Comparison of ENCODE assay signal across 15 cellular contexts in genomic region chr2:177207101-177207500, GRCh38. TPM values are rescaled to one million over a fixed set of nuclear protein-coding genes. Genes with fewer than 3 reads are reported as not detected.
A peak's percentile ranks its signal among the peaks of the same experiment; 100 is the strongest.
DNase-seq lines count a peak whose midpoint lies in the region; ATAC-seq and TF ChIP-seq lines count a peak whose summit lies in the region.
"Had no signal": no experiment of that assay in that cellular context is flagged by ENCODE, and none has a peak within 500 bp of the region (broad histone marks: within the 10 kb centered on the region; RNA-seq: fewer than 3 reads in every experiment).

No MANE protein-coding gene starts in this region.

- H3K27ac ChIP-seq in spleen, result no peak overlapping the region
- H3K27ac ChIP-seq: A549, adrenal gland, SJSA1 had no signal

- no peaks in the 10 kb centered on the region for H3K36me3 ChIP-seq in spleen
- H3K36me3 ChIP-seq: adrenal gland, SJSA1 had no signal

- H3K36me3 Mint-ChIP-seq in neural crest cell (ENCODE audit: low read depth), result peaks cover 2% of the 10 kb centered on the region

- ATAC-seq in GM21526 (IDR thresholded peaks at IDR 0.05; ENCODE audit: low FRiP score, unreplicated experiment) (peak; percentile 71), HG03108 (IDR thresholded peaks at IDR 0.05; ENCODE audit: unreplicated experiment) (peak; percentile 71)
- ATAC-seq: A549; effector memory CD8-positive, alpha-beta T cell; mucosa of descending colon had no signal

- WGBS in spleen, 5 donors, result 61 to 81% (median 70%) methylated on average over 2 of the region's 2 CpGs

- H3K9me3 Mint-ChIP-seq in neural crest cell, result no peaks in the 10 kb centered on the region
- H3K9me3 Mint-ChIP-seq: effector memory CD8-positive, alpha-beta T cell had no signal

- no peaks in the 10 kb centered on the region for H3K9me3 ChIP-seq in spleen
- H3K9me3 ChIP-seq: A549, adrenal gland, mucosa of descending colon, SJSA1 had no signal

- peaks cover 20% of the 10 kb centered on the region for H3K4me1 Mint-ChIP-seq in neural crest cell

- H3K4me1 ChIP-seq in spleen, result peaks cover 7 to 16% (median 14%) of the 10 kb centered on the region in 6 donors

- intact Hi-C loops in spleen (cut with DNase I; ENCODE audit: low total_unique reads), result no loop called here

- H3K27ac Mint-ChIP-seq in neural crest cell (ENCODE audit: unreplicated experiment), result no peak overlapping the region

- H3K4me3 ChIP-seq in spleen, result no peak overlapping the region
- H3K4me3 ChIP-seq: A549, adrenal gland, mucosa of descending colon, SJSA1 had no signal

- DNase-seq in NCI-H82 (lab: John Stamatoyannopoulos, UW) (peak; percentile 38), NCI-H82 treated with DMSO at 0.1 percent for 48 hours (lab: John Stamatoyannopoulos, UW; ENCODE audit: unreplicated experiment) (no peak), neural crest cell (ENCODE audit: low read depth, low spot score) (no peak), GOT3 (lab: John Stamatoyannopoulos, UW) (no peak), spleen (no peak), SIG-M5 (lab: John Stamatoyannopoulos, UW) (no peak)
- DNase-seq: activated CD4-positive, alpha-beta T cell treated with anti-CD3 and anti-CD28 coated beads for 1 hour; adrenal gland; effector memory CD8-positive, alpha-beta T cell; mucosa of descending colon; NCI-H1694 had no signal

- TF ChIP-seq CTCF in neural crest cell (conservative IDR thresholded peaks at IDR 0.05) (no peak), spleen (IDR thresholded peaks at IDR 0.05 in 8 of 11, conservative IDR thresholded peaks at IDR 0.05 in 3 of 11) (no peak)

- H3K4me3 Mint-ChIP-seq in neural crest cell, result peak overlapping the region; percentile 31
- H3K4me3 Mint-ChIP-seq: effector memory CD8-positive, alpha-beta T cell had no signal

- peaks cover 1% of the 10 kb centered on the region for H3K27me3 Mint-ChIP-seq in neural crest cell (ENCODE audit: low read depth)
- H3K27me3 Mint-ChIP-seq: effector memory CD8-positive, alpha-beta T cell had no signal

- H3K27me3 ChIP-seq in spleen (replicated peaks in 1 of 7), result no peaks in the 10 kb centered on the region
- H3K27me3 ChIP-seq: adrenal gland, SJSA1 had no signal

- TF ChIP-seq POLR2A in spleen (IDR thresholded peaks at IDR 0.05), result no peak

RNA-seq across cellular contexts. Expression of gene HNRNPA3, which starts 5.5 kb away (rescaled TPM):
- total RNA-seq in neural crest cell, result 397 and 416 TPM in 2 replicates
- 100 to 1,000 TPM in 5 of 7 donors, 10 to 100 TPM in 2; 79.8 to 213 (median 157) TPM for total RNA-seq in spleen
- polyA plus RNA-seq in spleen, result 100 to 1,000 TPM; 144 to 179 (median 159) TPM

RNA-seq across cellular contexts. Expression of gene NFE2L2, which starts 57.4 kb away (rescaled TPM):
- total RNA-seq in neural crest cell (32.3 and 34.0 TPM in 2 replicates), spleen (100 to 1,000 TPM in 6 of 7 donors, 10 to 100 TPM in 1; 87.0 to 148 (median 107) TPM)
- polyA plus RNA-seq in spleen, result 10 to 100 TPM; 25.9 to 50.4 (median 27.0) TPM
